Comparison of ENCODE assay signal across 28 cellular contexts in genomic region chr7:157759246-157759805, GRCh38.
"Had no signal": no experiment of that assay in that cellular context is flagged by ENCODE, and none has a peak within 500 bp of the region (broad histone marks: within the 10 kb centered on the region; RNA-seq: fewer than 3 reads in every experiment).

No MANE protein-coding gene starts in this region.

- H3K4me1 ChIP-seq: colonic mucosa, esophagus squamous epithelium, heart right ventricle, parathyroid adenoma, prostate gland, sigmoid colon, testis, tibial artery had no signal

- H3K9me3 Mint-ChIP-seq: natural killer cell, type B pancreatic cell had no signal

- H3K79me2 ChIP-seq: parathyroid adenoma had no signal

- H3K27me3 Mint-ChIP-seq: memory B cell, type B pancreatic cell had no signal

- ATAC-seq: heart right ventricle; left ventricle myocardium superior; natural killer cell; right cardiac atrium; stimulated activated memory B cell treated with anti-CD40 and anti-IgM and Interleukin-4, amounts not matched to agents 10 μg/mL and 1 μg/mL and 100 μg/mL, for 72 hours; stimulated activated naive CD8-positive, alpha-beta T cell treated with anti-CD3 and anti-CD28 coated beads, Interleukin-15, Interleukin-2, amounts not matched to agents 100 U/mL and 50 U/mL, for 24 hours had no signal

- H3K4me3 Mint-ChIP-seq: dendritic cell treated with granulocyte-macrophage colony-stimulating factor and Interleukin-4, amounts not matched to agents 40 ng/mL and 50 ng/mL, for 4 days; endodermal cell; immature natural killer cell; memory B cell; natural killer cell; stimulated activated memory B cell treated with anti-CD40 and anti-IgM and Interleukin-4, amounts not matched to agents 10 μg/mL and 1 μg/mL and 100 μg/mL, for 72 hours; type B pancreatic cell had no signal

- H3K9ac ChIP-seq: parathyroid adenoma had no signal

- H2AFZ ChIP-seq: parathyroid adenoma had no signal

- H3K36me3 ChIP-seq: colonic mucosa, esophagus squamous epithelium, heart right ventricle, neutrophil, prostate gland, sigmoid colon, tibial artery had no signal

- H3K27ac ChIP-seq: colonic mucosa, esophagus squamous epithelium, heart right ventricle, neutrophil, parathyroid adenoma, prostate gland, sigmoid colon, testis, tibial artery had no signal

- H3K27me3 ChIP-seq: colonic mucosa, esophagus squamous epithelium, sigmoid colon, testis had no signal

- DNase-seq: colonic mucosa; effector CD8-positive, alpha-beta T cell; endodermal cell; erythroblast; esophagus squamous epithelium; foreskin melanocyte; glutamatergic neuron; heart right ventricle; hippocampal formation; immature natural killer cell; islet precursor cell; natural killer cell; sigmoid colon; stimulated activated CD4-positive, alpha-beta T cell treated with anti-CD3 and anti-CD28 coated beads, Interleukin-4, amount 100 ng/mL, for 4 hours; stimulated activated naive CD8-positive, alpha-beta T cell treated with anti-CD3 and anti-CD28 coated beads, Interleukin-15, Interleukin-2, amounts not matched to agents 100 U/mL and 50 U/mL, for 24 hours; substantia nigra; testis; tibial artery had no signal

- H3K27ac Mint-ChIP-seq: dendritic cell treated with granulocyte-macrophage colony-stimulating factor and Interleukin-4, amounts not matched to agents 40 ng/mL and 50 ng/mL, for 4 days; endodermal cell; memory B cell; natural killer cell; stimulated activated memory B cell treated with anti-CD40 and anti-IgM and Interleukin-4, amounts not matched to agents 10 μg/mL and 1 μg/mL and 100 μg/mL, for 72 hours; type B pancreatic cell had no signal

- H3K4me1 Mint-ChIP-seq: endodermal cell; immature natural killer cell; memory B cell; natural killer cell; stimulated activated memory B cell treated with anti-CD40 and anti-IgM and Interleukin-4, amounts not matched to agents 10 μg/mL and 1 μg/mL and 100 μg/mL, for 72 hours had no signal

- H3K4me3 ChIP-seq: colonic mucosa, esophagus squamous epithelium, heart right ventricle, lung, prostate gland, sigmoid colon, testis, tibial artery had no signal

- H3K36me3 Mint-ChIP-seq: immature natural killer cell; memory B cell; natural killer cell; stimulated activated memory B cell treated with anti-CD40 and anti-IgM and Interleukin-4, amounts not matched to agents 10 μg/mL and 1 μg/mL and 100 μg/mL, for 72 hours; type B pancreatic cell had no signal

- H3K9me3 ChIP-seq: colonic mucosa, neutrophil, prostate gland, testis had no signal
